In the genomic region with DNA sequence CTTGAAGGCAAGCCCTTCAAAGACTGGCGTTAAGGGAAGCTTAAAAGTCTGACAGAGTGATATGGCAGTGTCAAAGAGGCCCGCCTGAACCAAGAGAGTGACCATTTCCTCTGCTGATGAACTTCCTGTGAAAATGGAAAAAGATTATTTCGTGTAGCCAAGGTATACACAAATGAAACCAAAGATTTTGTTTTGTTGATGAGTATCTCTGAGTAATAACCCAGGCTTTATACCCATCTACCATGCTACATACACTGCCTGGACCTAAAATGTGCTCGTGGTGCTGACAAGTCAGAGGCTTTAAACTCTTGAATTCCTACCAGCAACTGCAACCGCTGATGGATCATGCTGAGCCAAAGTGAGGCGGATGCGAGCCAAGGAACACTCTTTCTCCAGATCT, we compare ENCODE assay signal across 18 cellular contexts. TPM values are rescaled to one million over a fixed set of nuclear protein-coding genes. Genes with fewer than 3 reads are reported as not detected.
DNase-seq lines count a peak whose midpoint lies in the region; ATAC-seq and TF ChIP-seq lines count a peak whose summit lies in the region.
"Had no signal": no experiment of that assay in that cellular context is flagged by ENCODE, and none has a peak within 500 bp of the region (broad histone marks: within the 10 kb centered on the region; RNA-seq: fewer than 3 reads in every experiment).

No MANE protein-coding gene starts in this region.

- H3K36me3 ChIP-seq in heart left ventricle: peaks cover 0 to 100% (median 95%) of the 10 kb centered on the region in 9 donors

- ATAC-seq in Right ventricle myocardium superior (ENCODE audit: poor library complexity): peak; percentile 58
- no peak for ATAC-seq in heart left ventricle
- peak; percentile 34 for ATAC-seq in activated CD8-positive, alpha-beta T cell treated with anti-CD3 and anti-CD28 coated beads for 36 hours
- ATAC-seq in GM18868 (IDR thresholded peaks at IDR 0.05; ENCODE audit: unreplicated experiment): no peak
- ATAC-seq: CD8-positive, alpha-beta T cell; HepG2 had no signal

- 76 to 84% (median 80%) methylated on average over 7 of the region's 7 CpGs for WGBS in heart left ventricle, 4 donors

- H3K4me3 Mint-ChIP-seq in activated CD8-positive, alpha-beta T cell treated with anti-CD3 and anti-CD28 coated beads for 36 hours: no peak overlapping the region
- no peak overlapping the region for H3K4me3 Mint-ChIP-seq in stimulated activated naive CD8-positive, alpha-beta T cell treated with anti-CD3 and anti-CD28 coated beads, Interleukin-15, Interleukin-2, amounts not matched to agents 100 ng/mL and 50 ng/mL, for 24 hours
- H3K4me3 Mint-ChIP-seq: CD8-positive, alpha-beta T cell had no signal

- intact Hi-C loops in Right ventricle myocardium superior (cut with DNase I) (no loop called here), heart left ventricle (cut with DNase I) (no loop called here)
- intact Hi-C loops in activated CD8-positive, alpha-beta T cell treated with anti-CD3 and anti-CD28 coated beads for 36 hours (cut with micrococcal nuclease): no loop called here

- no peak for TF ChIP-seq POLR2A in heart left ventricle (IDR thresholded peaks at IDR 0.05)

- no peak for TF ChIP-seq CTCF in heart left ventricle (IDR thresholded peaks at IDR 0.05)
- TF ChIP-seq CTCF in activated CD8-positive, alpha-beta T cell treated with anti-CD3 and anti-CD28 coated beads for 36 hours (IDR thresholded peaks at IDR 0.05): no peak

- H3K9me3 ChIP-seq in heart left ventricle: no peaks in the 10 kb centered on the region
- H3K9me3 ChIP-seq: Peyer's patch had no signal

- peak overlapping the region; percentile 54 for H3K27ac Mint-ChIP-seq in activated CD8-positive, alpha-beta T cell treated with anti-CD3 and anti-CD28 coated beads for 36 hours
- H3K27ac Mint-ChIP-seq in stimulated activated naive CD8-positive, alpha-beta T cell treated with anti-CD3 and anti-CD28 coated beads, Interleukin-15, Interleukin-2, amounts not matched to agents 100 ng/mL and 50 ng/mL, for 24 hours: peak overlapping the region; percentile 13
- H3K27ac Mint-ChIP-seq: CD8-positive, alpha-beta T cell had no signal

- no peaks in the 10 kb centered on the region for H3K27me3 Mint-ChIP-seq in activated CD8-positive, alpha-beta T cell treated with anti-CD3 and anti-CD28 coated beads for 36 hours
- no peaks in the 10 kb centered on the region for H3K27me3 Mint-ChIP-seq in stimulated activated naive CD8-positive, alpha-beta T cell treated with anti-CD3 and anti-CD28 coated beads, Interleukin-15, Interleukin-2, amounts not matched to agents 100 ng/mL and 50 ng/mL, for 24 hours

- no peak overlapping the region for H3K27ac ChIP-seq in heart left ventricle
- H3K27ac ChIP-seq: Peyer's patch had no signal

- peaks cover 4% of the 10 kb centered on the region for H3K4me1 Mint-ChIP-seq in activated CD8-positive, alpha-beta T cell treated with anti-CD3 and anti-CD28 coated beads for 36 hours (ENCODE audit: low read depth)
- H3K4me1 Mint-ChIP-seq in stimulated activated naive CD8-positive, alpha-beta T cell treated with anti-CD3 and anti-CD28 coated beads, Interleukin-15, Interleukin-2, amounts not matched to agents 100 ng/mL and 50 ng/mL, for 24 hours (ENCODE audit: low read depth): peaks cover 4% of the 10 kb centered on the region

- H3K4me3 ChIP-seq in heart left ventricle: no peak overlapping the region
- H3K4me3 ChIP-seq: Peyer's patch had no signal

- H3K36me3 Mint-ChIP-seq in activated CD8-positive, alpha-beta T cell treated with anti-CD3 and anti-CD28 coated beads for 36 hours (ENCODE audit: low read depth): peaks cover 33% of the 10 kb centered on the region
- peaks cover 70% of the 10 kb centered on the region for H3K36me3 Mint-ChIP-seq in stimulated activated naive CD8-positive, alpha-beta T cell treated with anti-CD3 and anti-CD28 coated beads, Interleukin-15, Interleukin-2, amounts not matched to agents 100 ng/mL and 50 ng/mL, for 24 hours (ENCODE audit: low read depth)

- CTCF ChIA-PET in activated CD8-positive, alpha-beta T cell treated with anti-CD3 and anti-CD28 coated beads for 36 hours (lab: Charles Lee): no interaction called here

- POLR2A ChIA-PET in activated CD8-positive, alpha-beta T cell treated with anti-CD3 and anti-CD28 coated beads for 36 hours (lab: Charles Lee): no interaction called here

- H3K9me3 Mint-ChIP-seq in activated CD8-positive, alpha-beta T cell treated with anti-CD3 and anti-CD28 coated beads for 36 hours: no peaks in the 10 kb centered on the region
- no peaks in the 10 kb centered on the region for H3K9me3 Mint-ChIP-seq in stimulated activated naive CD8-positive, alpha-beta T cell treated with anti-CD3 and anti-CD28 coated beads, Interleukin-15, Interleukin-2, amounts not matched to agents 100 ng/mL and 50 ng/mL, for 24 hours
- H3K9me3 Mint-ChIP-seq: CD8-positive, alpha-beta T cell had no signal

- H3K4me1 ChIP-seq in heart left ventricle: peaks cover 0 to 43% (median 13%) of the 10 kb centered on the region in 12 donors

- DNase-seq in Right ventricle myocardium superior (no peak), heart left ventricle (no peak), dermis microvascular lymphatic vessel endothelial cell (ENCODE audit: low read depth in 2 of 2) (peak; percentile 7 to 18), SIG-M5 (lab: John Stamatoyannopoulos, UW) (no peak)
- no peak for DNase-seq in activated CD8-positive, alpha-beta T cell treated with anti-CD3 and anti-CD28 coated beads for 36 hours
- DNase-seq: CD8-positive, alpha-beta T cell; DND-41; GF-D8; HCEC 1CT; Karpas-422; NCI-H1417; NCI-H2029; NCI-H510A; NCI-H82; Peyer's patch had no signal

- H3K27me3 ChIP-seq in heart left ventricle: no peaks in the 10 kb centered on the region
- H3K27me3 ChIP-seq: Peyer's patch had no signal

RNA-seq across cellular contexts. Expression of a gene that starts 21.0 kb away (rescaled TPM):
- total RNA-seq in Right ventricle myocardium superior (41.0 TPM), heart left ventricle (10 to 100 TPM; 24.4 to 56.9 (median 42.5) TPM), dermis microvascular lymphatic vessel endothelial cell (31.1 and 35.7 TPM in 2 replicates)
- polyA plus RNA-seq in heart left ventricle: 10 to 100 TPM; 20.1 to 41.6 TPM
- 100 to 1,000 TPM; 114 to 117 TPM for total RNA-seq in activated CD8-positive, alpha-beta T cell treated with anti-CD3 and anti-CD28 coated beads for 36 hours

RNA-seq across cellular contexts. Expression of a gene that starts 60.0 kb away (rescaled TPM):
- total RNA-seq in Right ventricle myocardium superior: 14.5 TPM
- 10 to 100 TPM in 8 of 9 donors, 1 to 10 TPM in 1; 9.4 to 19.7 (median 14.1) TPM for total RNA-seq in heart left ventricle
- polyA plus RNA-seq in heart left ventricle: 10 to 100 TPM; 10.6 to 12.9 TPM
- 10 to 100 TPM; 76.4 to 77.0 TPM for total RNA-seq in activated CD8-positive, alpha-beta T cell treated with anti-CD3 and anti-CD28 coated beads for 36 hours
- 19.9 and 20.4 TPM in 2 replicates for total RNA-seq in dermis microvascular lymphatic vessel endothelial cell

Comparison
In these comparisons a context has a peak if more than half of its experiments do, and no peak if none do; other contexts are left out.
1. ATAC-seq: peak in Right ventricle myocardium superior (single experiment) and activated CD8-positive, alpha-beta T cell treated with anti-CD3 and anti-CD28 coated beads for 36 hours (single experiment); none in heart left ventricle (0 of 4) and GM18868 (single experiment).
2. DNase-seq: peak in dermis microvascular lymphatic vessel endothelial cell (2 of 2); none in Right ventricle myocardium superior (single experiment), heart left ventricle (0 of 5), activated CD8-positive, alpha-beta T cell treated with anti-CD3 and anti-CD28 coated beads for 36 hours (single experiment) and SIG-M5 (single experiment).